8 cellular contexts compared by ENCODE assay signal in genomic region chr9:131530930-131531832, GRCh38. TPM values are rescaled to one million over a fixed set of nuclear protein-coding genes. Genes with fewer than 3 reads are reported as not detected.
DNase-seq lines count a peak whose midpoint lies in the region; ATAC-seq, FAIRE-seq and TF ChIP-seq lines count a peak whose summit lies in the region.

Gene UCK1 (minus strand): TSS chr9:131531263. CDS start chr9:131531174, 89 bp downstream.

- ATAC-seq in HG02759 (IDR thresholded peaks at IDR 0.05; ENCODE audit: unreplicated experiment) (peak; percentile 92), left ventricle myocardium superior (peak; percentile 98), psoas muscle (peak; percentile 97 to 98 (median 97))

- WGBS in psoas muscle, 3 donors: 2 to 9% (median 6%) methylated on average over 21 to 101 of the region's 101 CpGs

- peak; percentile 50; the same call in 1 of the 2 replicates for TF ChIP-seq POLR2A in GM12892 (IDR thresholded peaks at IDR 0.05; ENCODE audit: low read depth, low read length)

- intact Hi-C loops in left ventricle myocardium superior (cut with micrococcal nuclease) (no loop called here), psoas muscle (cut with DNase I) (no loop called here)

- no peaks in the 10 kb centered on the region for H3K9me3 ChIP-seq in psoas muscle

- H3K27ac ChIP-seq in angular gyrus (ENCODE audit: low read depth, low read length) (peak within 1 kb of the TSS; percentile 83), psoas muscle (peak within 1 kb of the TSS; percentile 85)

- peak; percentile 98 for FAIRE-seq in GM12892 (lab: Jason Lieb, UNC)

- peaks cover 12% of the 10 kb centered on the region for H3K4me1 ChIP-seq in psoas muscle

- peak within 1 kb of the TSS; percentile 98 for H3K4me3 ChIP-seq in psoas muscle

- H3K36me3 ChIP-seq in psoas muscle (ENCODE audit: insufficient read depth in 1 of 2, low read depth in 1 of 2): peaks cover 0 to 41% of the 10 kb centered on the region in 2 donors

- DNase-seq in GM12892 (ENCODE audit: insufficient read length) (peak; percentile 99), NCI-H1436 (lab: John Stamatoyannopoulos, UW) (peak; percentile 82), T-helper 2 cell (peak; percentile 55 to 89 (median 66)), left ventricle myocardium superior (peak; percentile 89), psoas muscle (peak; percentile 85 to 91), ureter (ENCODE audit: low spot score) (peak; percentile 76)

- no peak for TF ChIP-seq CTCF in psoas muscle (IDR thresholded peaks at IDR 0.05)

- H3K27me3 ChIP-seq in psoas muscle (ENCODE audit: insufficient read depth in 3 of 3, low read length in 2 of 3): no peaks in the 10 kb centered on the region

RNA-seq across cellular contexts. Expression of gene UCK1, which starts in this region (rescaled TPM):
- 10.8 TPM for polyA plus RNA-seq in GM12892 (2012; ENCODE audit: missing spikeins)
- total RNA-seq in left ventricle myocardium superior (28.6 TPM), psoas muscle (10 to 100 TPM; 16.8 to 40.0 (median 21.8) TPM), ureter (20.4 TPM)
- polyA plus RNA-seq in psoas muscle: 10 to 100 TPM; 37.8 to 75.6 (median 47.4) TPM

Comparison
In these comparisons a context has a peak if more than half of its experiments do, and no peak if none do; other contexts are left out.
1. Peak in every context shown above with its lines: DNase-seq, ATAC-seq, H3K4me3 ChIP-seq and H3K27ac ChIP-seq.